In genomic region chr18:8654482-8655451, GRCh38 we compare ENCODE assay signal across 8 cellular contexts. TPM values are rescaled to one million over a fixed set of nuclear protein-coding genes. Genes with fewer than 3 reads are reported as not detected.
A peak's percentile ranks its signal among the peaks of the same experiment; 100 is the strongest.
DNase-seq lines count a peak whose midpoint lies in the region; ATAC-seq and TF ChIP-seq lines count a peak whose summit lies in the region.

No MANE protein-coding gene starts in this region.

- H3K27ac ChIP-seq in BLaER1 treated with 17β-estradiol and CSF1 and Interleukin-3, amounts not matched to agents 10 nM and 100 nM = no peak overlapping the region
- H3K27ac ChIP-seq in HEK293 (ENCODE audit: extremely low read depth, low read depth, low read length) (no peak overlapping the region), esophagus muscularis mucosa (replicated peaks in 1 of 4) (no peak overlapping the region), sigmoid colon (no peak overlapping the region)

- WGBS in esophagus muscularis mucosa = 42% methylated on average over 7 of the region's 7 CpGs
- WGBS in sigmoid colon, 2 donors = 34 to 43% methylated on average over 7 of the region's 7 CpGs

- H3K27me3 ChIP-seq in BLaER1 treated with 17β-estradiol and CSF1 and Interleukin-3, amounts not matched to agents 10 nM and 100 nM = no peaks in the 10 kb centered on the region
- H3K27me3 ChIP-seq in esophagus muscularis mucosa (no peaks in the 10 kb centered on the region), sigmoid colon (no peaks in the 10 kb centered on the region)

- peak overlapping the region in 6 of 11 experiments; percentile 1 to 39 (median 26); a peak in 7 of 22 replicates for H3K4me2 ChIP-seq in BLaER1 treated with 17β-estradiol and CSF1 and Interleukin-3, amounts not matched to agents 10 nM and 100 nM

- H3K9me3 ChIP-seq in BLaER1 treated with 17β-estradiol and CSF1 and Interleukin-3, amounts not matched to agents 10 nM and 100 nM (replicated peaks in 1 of 11) = peaks cover 4 to 17% (median 6%) of the 10 kb centered on the region in 11 experiments; a peak in 12 of 22 replicates
- H3K9me3 ChIP-seq in HEK293 (ENCODE audit: control insufficient read depth, insufficient read depth, low read depth, low read length) (no peaks in the 10 kb centered on the region), esophagus muscularis mucosa (no peaks in the 10 kb centered on the region), sigmoid colon (no peaks in the 10 kb centered on the region)

- intact Hi-C loops in esophagus muscularis mucosa (cut with DNase I) (loop anchor here (1.0 kb wide), 1 partner anchor 333 kb away; no protein-coding TSS in a partner anchor), sigmoid colon (cut with DNase I) (loop anchor here (5.0 kb wide), 2 partner anchors 38 to 403 kb away; no protein-coding TSS in a partner anchor)

- POLR2A ChIA-PET in HEK293 (lab: Yijun Ruan, JAX) = no interaction called here

- TF ChIP-seq CTCF in HEK293 (tag by site-specific recombination; IDR thresholded peaks at IDR 0.05) (0 out of 2 replicates have a peak, but pooled peaks have one; percentile 9), esophagus muscularis mucosa (IDR thresholded peaks at IDR 0.05) (peak; percentile 79 to 83 (median 83)), sigmoid colon (IDR thresholded peaks at IDR 0.05) (peak; percentile 52 to 83 (median 80))

- ATAC-seq in HG03139 (IDR thresholded peaks at IDR 0.05; ENCODE audit: unreplicated experiment) (no peak), GM21737 (IDR thresholded peaks at IDR 0.05; ENCODE audit: unreplicated experiment) (no peak)

- peak overlapping the region in 3 of 11 experiments; percentile 8 to 24 (median 24); a peak in 1 of 22 replicates for H3K9ac ChIP-seq in BLaER1 treated with 17β-estradiol and CSF1 and Interleukin-3, amounts not matched to agents 10 nM and 100 nM

- no peak for TF ChIP-seq POLR2A in esophagus muscularis mucosa (IDR thresholded peaks at IDR 0.05; ENCODE audit: low read depth)
- no peak for TF ChIP-seq POLR2A in sigmoid colon (IDR thresholded peaks at IDR 0.05)

- no peaks in the 10 kb centered on the region for H3K36me3 ChIP-seq in BLaER1 treated with 17β-estradiol and CSF1 and Interleukin-3, amounts not matched to agents 10 nM and 100 nM
- no peaks in the 10 kb centered on the region for H3K36me3 ChIP-seq in HEK293 (ENCODE audit: control insufficient read depth in 2 of 2, insufficient read depth in 1 of 2, low read length in 2 of 2)
- H3K36me3 ChIP-seq in esophagus muscularis mucosa = no peaks in the 10 kb centered on the region
- H3K36me3 ChIP-seq in sigmoid colon = no peaks in the 10 kb centered on the region

- H3K4me1 ChIP-seq in BLaER1 treated with 17β-estradiol and CSF1 and Interleukin-3, amounts not matched to agents 10 nM and 100 nM = peaks cover 0 to 34% (median 16%) of the 10 kb centered on the region in 10 experiments; a peak in 14 of 20 replicates
- H3K4me1 ChIP-seq in HEK293 (ENCODE audit: control insufficient read depth, insufficient read depth, low read length) = no peaks in the 10 kb centered on the region
- H3K4me1 ChIP-seq in esophagus muscularis mucosa = no peaks in the 10 kb centered on the region
- no peaks in the 10 kb centered on the region for H3K4me1 ChIP-seq in sigmoid colon

- H4K20me1 ChIP-seq in BLaER1 treated with 17β-estradiol and CSF1 and Interleukin-3, amounts not matched to agents 10 nM and 100 nM = no peaks in the 10 kb centered on the region

- peak; percentile 28 for DNase-seq in RPMI8226
- no peak for DNase-seq in esophagus muscularis mucosa (ENCODE audit: extremely low spot score)
- no peak for DNase-seq in sigmoid colon
- no peak for DNase-seq in stimulated activated CD4-positive, alpha-beta T cell treated with anti-CD3 and anti-CD28 coated beads, Interleukin-12 subunit alpha, Interleukin-12 subunit beta, amount 100 ng/mL, for 4 hours

- no peak overlapping the region for H3K4me3 ChIP-seq in BLaER1 treated with 17β-estradiol and CSF1 and Interleukin-3, amounts not matched to agents 10 nM and 100 nM
- H3K4me3 ChIP-seq in HEK293 (ENCODE audit: low read depth, low read length) (no peak overlapping the region), esophagus muscularis mucosa (no peak overlapping the region), sigmoid colon (no peak overlapping the region)

- TF ChIP-seq EP300 in esophagus muscularis mucosa (IDR thresholded peaks at IDR 0.05) (no peak), sigmoid colon (IDR thresholded peaks at IDR 0.05) (no peak)

- CTCF ChIA-PET in HEK293 (lab: Yijun Ruan, JAX) = interaction anchor here (0.6 to 7.0 kb wide), 37 partner anchors 10 to 841 kb away, joined by 3 to 98 read pairs (median 4); no protein-coding TSS in a partner anchor

TF ChIP-seq in HEK293, 187 proteins besides CTCF, POLR2A, EP300 and RAD21:
- peak; percentile 32; the same call in 1 of the 2 replicates for TF ChIP-seq ZIC2 (tag by site-specific recombination; IDR thresholded peaks at IDR 0.05)
- no peak for TF ChIP-seq EGR2 (tag by site-specific recombination; IDR thresholded peaks at IDR 0.05; ENCODE audit: low read depth)
- TF ChIP-seq ZNF654 (tag by site-specific recombination; IDR thresholded peaks at IDR 0.05; ENCODE audit: low read depth) = peak; percentile 72
- TF ChIP-seq ZNF16 (tag by site-specific recombination; IDR thresholded peaks at IDR 0.05; ENCODE audit: low read depth) = no peak
- no peak for TF ChIP-seq ZNF670 (tag by site-specific recombination; IDR thresholded peaks at IDR 0.05; ENCODE audit: low read depth)
- TF ChIP-seq ZNF157 (tag by site-specific recombination; IDR thresholded peaks at IDR 0.05) = no peak
- TF ChIP-seq ZNF426 (tag by site-specific recombination; IDR thresholded peaks at IDR 0.05) = no peak
- TF ChIP-seq ZNF239 (tag by site-specific recombination; IDR thresholded peaks at IDR 0.05) = no peak
- TF ChIP-seq HIC1 (tag by site-specific recombination; IDR thresholded peaks at IDR 0.05) = no peak
- no peak for TF ChIP-seq ZNF394 (tag by site-specific recombination; IDR thresholded peaks at IDR 0.05; ENCODE audit: borderline replicate concordance)
TF ChIP-seq in HEK293: peak in this region for 2.

RNA-seq across cellular contexts. Expression of gene RAB12, which starts 45.5 kb away (rescaled TPM):
- 10 to 100 TPM; 61.0 to 76.3 (median 68.9) TPM for total RNA-seq in esophagus muscularis mucosa
- 10 to 100 TPM; 69.5 to 87.8 (median 77.6) TPM for total RNA-seq in sigmoid colon
- 10 to 100 TPM in 2 of 3 donors, 1 to 10 TPM in 1; 9.2 to 16.2 (median 14.4) TPM for polyA plus RNA-seq in sigmoid colon

RNA-seq across cellular contexts. Expression of gene MTCL1, which starts 50.6 kb away (rescaled TPM):
- 10 to 100 TPM; 32.3 to 48.0 (median 38.6) TPM for total RNA-seq in esophagus muscularis mucosa
- total RNA-seq in sigmoid colon = 100 to 1,000 TPM in 1 of 4 donors, 10 to 100 TPM in 3; 58.5 to 133 (median 88.5) TPM
- 1 to 10 TPM in 2 of 3 donors, under 1 TPM in 1; 0.69 to 9.1 (median 1.8) TPM for polyA plus RNA-seq in sigmoid colon

Comparison
In these comparisons a context has a peak if more than half of its experiments do, and no peak if none do; other contexts are left out.
1. CTCF ChIP-seq: peak in every context shown above with its lines; median percentile 83 in esophagus muscularis mucosa; 80 in sigmoid colon; 9 in HEK293.